In genomic region chr17:82745524-82745923, GRCh38 we compare ENCODE assay signal across 1 cellular context.
TF ChIP-seq lines count a peak whose summit lies in the region.

No MANE protein-coding gene starts in this region.

TF ChIP-seq in liver, 16 proteins besides CTCF, POLR2A, EP300 and RAD21 (continued from another document):
- no peak for TF ChIP-seq REST (IDR thresholded peaks at IDR 0.05)
